Comparison of ENCODE assay signal across 14 cellular contexts in the genomic region with DNA sequence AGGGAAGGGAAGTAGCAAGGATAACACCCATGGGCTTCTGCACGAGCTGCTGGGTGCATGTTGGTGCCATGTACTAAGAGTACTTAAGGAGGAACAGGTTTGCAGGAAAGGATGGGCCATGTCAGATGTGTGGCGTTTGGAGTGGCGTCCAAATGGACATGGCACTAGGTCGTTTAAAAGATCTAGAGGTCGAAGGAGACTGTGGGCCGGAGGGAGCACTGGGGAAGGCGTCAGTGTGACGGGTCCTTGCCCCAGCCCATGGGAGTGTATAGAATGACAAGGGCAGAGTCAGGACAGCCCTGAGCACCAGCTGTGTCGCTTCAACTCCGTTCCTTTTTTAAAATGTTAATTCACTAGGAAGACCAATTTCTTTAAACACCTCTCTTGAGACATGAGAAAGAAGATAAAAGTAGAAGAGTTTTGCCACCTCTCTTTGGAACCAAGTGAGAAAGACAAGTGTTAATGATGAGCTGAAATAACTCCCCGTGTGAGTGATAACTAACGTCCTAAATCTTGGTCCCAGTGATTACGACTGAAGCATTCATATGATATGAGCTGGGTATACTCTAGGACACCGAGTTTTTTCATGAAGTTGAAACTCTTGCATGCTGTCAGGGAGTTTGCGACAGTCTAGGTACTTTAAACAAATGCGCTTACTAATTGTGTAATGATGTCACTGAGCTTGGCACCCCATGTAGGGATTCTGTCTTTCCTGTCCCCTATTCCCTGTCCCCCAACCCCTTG. TPM values are rescaled to one million over a fixed set of nuclear protein-coding genes. Genes with fewer than 3 reads are reported as not detected.
DNase-seq lines count a peak whose midpoint lies in the region; ATAC-seq, FAIRE-seq and TF ChIP-seq lines count a peak whose summit lies in the region.
"Had no signal": no experiment of that assay in that cellular context is flagged by ENCODE, and none has a peak within 500 bp of the region (broad histone marks: within the 10 kb centered on the region; RNA-seq: fewer than 3 reads in every experiment).

No MANE protein-coding gene starts in this region.

- no peak for TF ChIP-seq POLR2A in HCT116 (IDR thresholded peaks at IDR 0.05; ENCODE audit: borderline replicate concordance, extremely low read depth, insufficient read depth, insufficient read length)

- no peak for TF ChIP-seq RAD21 in HCT116 (IDR thresholded peaks at IDR 0.05; ENCODE audit: low read depth)

- dilution Hi-C loops in keratinocyte (cut with MboI; ENCODE audit: extremely low pct_ligation_motif_present, low sequenced_read_pairs): no loop called here

- no peaks in the 10 kb centered on the region for H3K9me3 Mint-ChIP-seq in stimulated activated naive B cell treated with anti-CD40 and anti-IgM and Interleukin-4, amounts not matched to agents 10 μg/mL and 1 μg/mL and 100 μg/mL, for 72 hours

- no peaks in the 10 kb centered on the region for H3K9me1 ChIP-seq in keratinocyte (ENCODE audit: control insufficient read depth, extremely low read depth, insufficient read depth, low read length)

- peaks cover 7 to 23% of the 10 kb centered on the region in 2 donors for H3K4me1 Mint-ChIP-seq in stimulated activated naive B cell treated with anti-CD40 and anti-IgM and Interleukin-4, amounts not matched to agents 10 μg/mL and 1 μg/mL and 100 μg/mL, for 72 hours

- H3K4me2 ChIP-seq in HCT116 (ENCODE audit: low read length): peak overlapping the region; percentile 87
- H3K4me2 ChIP-seq in keratinocyte (ENCODE audit: control insufficient read depth, extremely low read depth, insufficient read depth, low read depth, low read length): peak overlapping the region; percentile 78

- no peaks in the 10 kb centered on the region for H3K27me3 Mint-ChIP-seq in stimulated activated naive B cell treated with anti-CD40 and anti-IgM and Interleukin-4, amounts not matched to agents 10 μg/mL and 1 μg/mL and 100 μg/mL, for 72 hours

- RAD21 ChIA-PET in HCT116 (lab: Charles Lee; ENCODE audit: low non-redundant PET in 1 of 2, low total read pairs in 2 of 2, uncharacterized antibody in 2 of 2, unreplicated experiment in 2 of 2): no interaction called here

- intact Hi-C loops in HCT116 (cut with micrococcal nuclease): no loop called here
- intact Hi-C loops in colonic mucosa (cut with DNase I): loop anchor here (5.0 to 10.0 kb wide), 2 partner anchors 305 to 422 kb away; no protein-coding TSS in a partner anchor

- H2AFZ ChIP-seq in HCT116 (ENCODE audit: low read depth, low read length, poor library complexity, severe bottlenecking) (no peak overlapping the region), keratinocyte (ENCODE audit: control insufficient read depth, low read length) (no peak overlapping the region)

- H3K4me3 Mint-ChIP-seq in stimulated activated naive B cell treated with anti-CD40 and anti-IgM and Interleukin-4, amounts not matched to agents 10 μg/mL and 1 μg/mL and 100 μg/mL, for 72 hours: no peak overlapping the region

- peaks cover 12 to 27% of the 10 kb centered on the region in 2 experiments for H3K4me1 ChIP-seq in HCT116 (ENCODE audit: control insufficient read depth in 1 of 2, insufficient read depth in 2 of 2, low read length in 2 of 2)
- H3K4me1 ChIP-seq in colonic mucosa: peaks cover 4% of the 10 kb centered on the region
- peaks cover 22% of the 10 kb centered on the region for H3K4me1 ChIP-seq in keratinocyte (ENCODE audit: control insufficient read depth, extremely low read depth, insufficient read depth, low read length)
- H3K4me1 ChIP-seq: BE2C had no signal

- H3K27ac ChIP-seq in HCT116 (ENCODE audit: low read depth, low read length) (peak overlapping the region; percentile 12), colonic mucosa (peak overlapping the region; percentile 4), keratinocyte (ENCODE audit: control insufficient read depth, insufficient read depth, low read length) (peak overlapping the region; percentile 22)

- H4K20me1 ChIP-seq in HCT116 (ENCODE audit: insufficient read depth) (no peaks in the 10 kb centered on the region), keratinocyte (ENCODE audit: control insufficient read depth, extremely low read depth, insufficient read depth, low read length) (no peaks in the 10 kb centered on the region)

- peaks cover 40 to 53% of the 10 kb centered on the region in 2 donors for H3K36me3 Mint-ChIP-seq in stimulated activated naive B cell treated with anti-CD40 and anti-IgM and Interleukin-4, amounts not matched to agents 10 μg/mL and 1 μg/mL and 100 μg/mL, for 72 hours

- POLR2A ChIA-PET in HCT116 (lab: Charles Lee): interaction anchor here (1.2 to 1.4 kb wide), 2 partner anchors 24 kb away, joined by 3 to 6 read pairs; a partner anchor contains a TSS

- H3K4me3 ChIP-seq in HCT116 (replicated peaks in 1 of 2; ENCODE audit: low read depth in 1 of 2, low read length in 2 of 2) (no peak overlapping the region), colonic mucosa (no peak overlapping the region), keratinocyte (ENCODE audit: control insufficient read depth in 2 of 3, extremely low read depth in 1 of 3, insufficient read depth in 2 of 3, low read depth in 1 of 3, low read length in 3 of 3) (no peak overlapping the region)

- peaks cover 0 to 10% of the 10 kb centered on the region in 2 experiments; a peak in 2 of 4 replicates for H3K36me3 ChIP-seq in HCT116 (ENCODE audit: control insufficient read depth in 1 of 2, insufficient read depth in 2 of 2, low read length in 2 of 2)
- H3K36me3 ChIP-seq in colonic mucosa: no peaks in the 10 kb centered on the region
- peaks cover 16 to 17% of the 10 kb centered on the region in 2 experiments for H3K36me3 ChIP-seq in keratinocyte (ENCODE audit: control insufficient read depth in 2 of 2, extremely low read depth in 1 of 2, insufficient read depth in 2 of 2, low read length in 2 of 2)

- H3K9ac ChIP-seq in HCT116 (ENCODE audit: low read length) (peak overlapping the region; percentile 33), colonic mucosa (ENCODE audit: low read depth in 2 of 2, low read length in 2 of 2) (no peak overlapping the region), keratinocyte (ENCODE audit: control insufficient read depth, extremely low read depth, insufficient read depth, low read length) (no peak overlapping the region)

- ATAC-seq in HCT116 (no peak), GM19324 (IDR thresholded peaks at IDR 0.05; ENCODE audit: low FRiP score, unreplicated experiment) (no peak), GM21381 (IDR thresholded peaks at IDR 0.05; ENCODE audit: unreplicated experiment) (no peak)
- no peak for ATAC-seq in stimulated activated naive B cell treated with anti-CD40 and anti-IgM and Interleukin-4, amounts not matched to agents 10 μg/mL and 1 μg/mL and 100 μg/mL, for 72 hours (replicated peaks)

- no peak for DNase-seq in HCT116 (ENCODE audit: low read depth, low spot score)
- DNase-seq in colonic mucosa: no peak
- DNase-seq in keratinocyte (ENCODE audit: low read depth, low spot score): no peak
- DNase-seq in stimulated activated naive B cell treated with anti-CD40 and anti-IgM and Interleukin-4, amounts not matched to agents 10 μg/mL and 1 μg/mL and 100 μg/mL, for 72 hours: no peak
- DNase-seq in activated gamma-delta T cell (lab: John Stamatoyannopoulos, UW): no peak
- DNase-seq in NCI-H82 treated with DMSO at 0.1 percent for 48 hours (lab: John Stamatoyannopoulos, UW; ENCODE audit: unreplicated experiment): no peak
- DNase-seq: activated CD4-positive, alpha-beta T cell treated with anti-CD3 and anti-CD28 coated beads for 1 hour; activated T-cell treated with anti-CD3 and anti-CD28 coated beads, Interleukin-2, amount 50 U/mL, for 1 hour; NCI-H1105 treated with DMSO at 0.1 percent for 48 hours; NCI-H2227 treated with DMSO at 0.1 percent for 48 hours; stimulated activated CD8-positive, alpha-beta memory T cell treated with anti-CD3 and anti-CD28 coated beads, Interleukin-4, amount 100 ng/mL, for 48 hours had no signal

- H3K79me2 ChIP-seq in HCT116 (ENCODE audit: insufficient read depth, low read length): no peaks in the 10 kb centered on the region; the same call in 1 of the 2 replicates
- no peaks in the 10 kb centered on the region for H3K79me2 ChIP-seq in keratinocyte (ENCODE audit: control insufficient read depth, insufficient read depth, low read length)

- CTCF ChIA-PET in HCT116 (lab: Charles Lee): interaction anchor here (1.0 kb wide), 1 partner anchor 437 kb away, joined by 6 read pairs; no protein-coding TSS in a partner anchor

- H3K9me3 ChIP-seq in HCT116 (ENCODE audit: control insufficient read depth in 1 of 2, insufficient read depth in 1 of 2, low read depth in 1 of 2, low read length in 2 of 2) (no peaks in the 10 kb centered on the region), colonic mucosa (no peaks in the 10 kb centered on the region), keratinocyte (ENCODE audit: control insufficient read depth, low read depth, low read length) (no peaks in the 10 kb centered on the region)
- H3K9me3 ChIP-seq: BE2C had no signal

- H3K27me3 ChIP-seq in HCT116 (ENCODE audit: insufficient read depth, low read length) (no peaks in the 10 kb centered on the region), colonic mucosa (no peaks in the 10 kb centered on the region), keratinocyte (ENCODE audit: control insufficient read depth, extremely low read depth, insufficient read depth, low read length) (no peaks in the 10 kb centered on the region)
- H3K27me3 ChIP-seq: BE2C had no signal

- no TSS peak for BruUV-seq in HCT116 (replicated peaks; lab: Mats Ljungman, UMichigan)

- no peak for FAIRE-seq in keratinocyte (lab: Jason Lieb, UNC)

- H3K27ac Mint-ChIP-seq in stimulated activated naive B cell treated with anti-CD40 and anti-IgM and Interleukin-4, amounts not matched to agents 10 μg/mL and 1 μg/mL and 100 μg/mL, for 72 hours: peak overlapping the region; percentile 44

- TF ChIP-seq CTCF in HCT116 (IDR thresholded peaks at IDR 0.05 in 2 of 3, conservative IDR thresholded peaks at IDR 0.05 in 1 of 3; ENCODE audit: borderline replicate concordance in 1 of 3, insufficient read depth in 1 of 3, low read depth in 2 of 3, low read length in 2 of 3) (no peak), colonic mucosa (IDR thresholded peaks at IDR 0.05) (no peak), keratinocyte (optimal IDR thresholded peaks at IDR 0.05 in 1 of 3, IDR thresholded peaks at IDR 0.05 in 1 of 3, conservative IDR thresholded peaks at IDR 0.05 in 1 of 3; ENCODE audit: extremely low read depth in 1 of 3, insufficient read depth in 2 of 3, low read length in 3 of 3) (no peak)

- H3K9me2 ChIP-seq in HCT116 (ENCODE audit: insufficient read depth): no peaks in the 10 kb centered on the region

TF ChIP-seq in HCT116, 20 proteins besides CTCF, POLR2A, EP300 and RAD21 (continues in another document):
- TF ChIP-seq SP1 (IDR thresholded peaks at IDR 0.05; ENCODE audit: low read depth): no peak

RNA-seq across cellular contexts. Expression of a gene that starts 23.8 kb away (rescaled TPM):
- total RNA-seq in HCT116 (2021; ENCODE audit: unreplicated experiment) (8.6 TPM), colonic mucosa (1 to 10 TPM; 8.2 to 9.1 TPM)
- polyA plus RNA-seq in HCT116 (2012): 3.1 and 5.0 TPM in 2 replicates
- polyA plus RNA-seq in keratinocyte: 7.3 to 8.9 TPM (median 8.5 TPM) in 3 replicates
- polyA plus RNA-seq in keratinocyte (2011; ENCODE audit: low read depth): 1.6 TPM
- polyA plus RNA-seq in keratinocyte (2011; cell fraction: cytosol; rRNA removed): 3.8 and 5.5 TPM in 2 replicates
- polyA plus RNA-seq in keratinocyte (2011; cell fraction: nucleus; rRNA removed): 21.3 and 23.2 TPM in 2 replicates
- polyA plus RNA-seq in keratinocyte (2012; ENCODE audit: low replicate concordance): 6.8 and 7.0 TPM in 2 replicates
- 4.5 to 5.8 TPM (median 5.1 TPM) in 3 replicates for polyA minus RNA-seq in keratinocyte
- 5.9 TPM for polyA minus RNA-seq in keratinocyte (2011; cell fraction: cytosol; rRNA and poly(A)+ RNA removed)
- 4.5 and 8.4 TPM in 2 replicates for polyA minus RNA-seq in keratinocyte (2011; cell fraction: nucleus; rRNA and poly(A)+ RNA removed)
